Comparison of ENCODE assay signal across 14 cellular contexts in genomic region chr2:32622570-32623310, GRCh38. TPM values are rescaled to one million over a fixed set of nuclear protein-coding genes. Genes with fewer than 3 reads are reported as not detected.
DNase-seq lines count a peak whose midpoint lies in the region; ATAC-seq and TF ChIP-seq lines count a peak whose summit lies in the region.
"Had no signal": no experiment of that assay in that cellular context is flagged by ENCODE, and none has a peak within 500 bp of the region (broad histone marks: within the 10 kb centered on the region; RNA-seq: fewer than 3 reads in every experiment).

No MANE protein-coding gene starts in this region.

- no peaks in the 10 kb centered on the region for H3K36me3 Mint-ChIP-seq in natural killer cell
- no peaks in the 10 kb centered on the region for H3K36me3 Mint-ChIP-seq in natural killer cell treated with Interleukin-12 subunit alpha and Interleukin-12 subunit beta and Interleukin-15 and Interleukin-18, amount 100 ng/mL, for 72 hours
- peaks cover 18% of the 10 kb centered on the region for H3K36me3 Mint-ChIP-seq in mesothelial cell of epicardium

- H3K36me3 ChIP-seq in aorta (ENCODE audit: control insufficient read depth in 1 of 2, insufficient read depth in 2 of 2, low read length in 1 of 2) (peaks cover 0 to 2% of the 10 kb centered on the region in 2 donors), HAP-1 (replicated peaks) (peaks cover 11% of the 10 kb centered on the region)

- DNase-seq in natural killer cell: no peak
- no peak for DNase-seq in natural killer cell treated with Interleukin-12 subunit alpha and Interleukin-12 subunit beta and Interleukin-15 and Interleukin-18, amount 100 ng/mL, for 72 hours (ENCODE audit: low spot score)
- no peak for DNase-seq in dorsolateral prefrontal cortex
- no peak for DNase-seq in mesothelial cell of epicardium (ENCODE audit: low spot score in 2 of 2, unreplicated experiment in 2 of 2)
- no peak for DNase-seq in aorta
- no peak for DNase-seq in HAP-1 (ENCODE audit: low spot score in 2 of 2)
- DNase-seq: activated CD4-positive, alpha-beta T cell treated with anti-CD3 and anti-CD28 coated beads, Interleukin-2, amount 10 ng/mL, durations not matched to agents 7 days and 5 days; activated T-cell treated with anti-CD3 and anti-CD28 coated beads, Interleukin-2, amount 50 U/mL, for 1 hour; NCI-H187; NCI-H446; stimulated activated naive CD8-positive, alpha-beta T cell treated with anti-CD3 and anti-CD28 coated beads, Interleukin-15, amount 100 ng/mL, for 72 hours had no signal

- H3K27ac Mint-ChIP-seq in natural killer cell (peak overlapping the region; percentile 37 to 70), mesothelial cell of epicardium (peak overlapping the region; percentile 48)
- peak overlapping the region in 1 of 2 donors; percentile 32 for H3K27ac Mint-ChIP-seq in natural killer cell treated with Interleukin-12 subunit alpha and Interleukin-12 subunit beta and Interleukin-15 and Interleukin-18, amount 100 ng/mL, for 72 hours
- H3K27ac Mint-ChIP-seq: activated CD4-positive, alpha-beta T cell treated with anti-CD3 and anti-CD28 coated beads, Interleukin-2, amount 10 ng/mL, durations not matched to agents 7 days and 5 days; stimulated activated naive CD8-positive, alpha-beta T cell treated with anti-CD3 and anti-CD28 coated beads, Interleukin-15, amount 100 ng/mL, for 72 hours had no signal

- 2 to 4% methylated on average over 2 of the region's 2 CpGs for WGBS in aorta, 2 donors

- in situ Hi-C loops in HAP-1 (cut with MboI; ENCODE audit: low sequenced_read_pairs): no loop called here

- H3K4me1 ChIP-seq in aorta (ENCODE audit: control insufficient read depth in 1 of 2, insufficient read depth in 2 of 2, low read length in 2 of 2): peaks cover 10 to 14% of the 10 kb centered on the region in 2 donors
- no peaks in the 10 kb centered on the region for H3K4me1 ChIP-seq in HAP-1

- H3K27ac ChIP-seq in dorsolateral prefrontal cortex (peak overlapping the region in 32 of 59 donors; percentile 2 to 69 (median 32)), aorta (ENCODE audit: low read depth in 1 of 2, low read length in 2 of 2) (peak overlapping the region; percentile 63 to 94)
- H3K27ac ChIP-seq: epithelial cell of prostate had no signal

- no peak overlapping the region for H3K4me3 ChIP-seq in dorsolateral prefrontal cortex
- no peak overlapping the region for H3K4me3 ChIP-seq in aorta (ENCODE audit: low read length in 2 of 2)
- no peak overlapping the region for H3K4me3 ChIP-seq in HAP-1

- H3K27me3 ChIP-seq in dorsolateral prefrontal cortex: no peaks in the 10 kb centered on the region
- H3K27me3 ChIP-seq in aorta (ENCODE audit: control insufficient read depth in 1 of 2, insufficient read depth in 2 of 2, low read length in 1 of 2): no peaks in the 10 kb centered on the region
- no peaks in the 10 kb centered on the region for H3K27me3 ChIP-seq in HAP-1 (ENCODE audit: low read depth)

- intact Hi-C loops in natural killer cell (cut with micrococcal nuclease) (no loop called here), dorsolateral prefrontal cortex (cut with DNase I) (no loop called here), aorta (cut with DNase I) (loop anchor here in 1 of 2 donors (10.0 kb wide), 1 partner anchor 92 kb away; no protein-coding TSS in a partner anchor)

- H3K9me3 ChIP-seq in aorta (ENCODE audit: control insufficient read depth, low read length) (no peaks in the 10 kb centered on the region), HAP-1 (no peaks in the 10 kb centered on the region)

- H3K4me3 Mint-ChIP-seq in natural killer cell (no peak overlapping the region), mesothelial cell of epicardium (no peak overlapping the region)
- no peak overlapping the region for H3K4me3 Mint-ChIP-seq in natural killer cell treated with Interleukin-12 subunit alpha and Interleukin-12 subunit beta and Interleukin-15 and Interleukin-18, amount 100 ng/mL, for 72 hours
- H3K4me3 Mint-ChIP-seq: activated CD4-positive, alpha-beta T cell treated with anti-CD3 and anti-CD28 coated beads, Interleukin-2, amount 10 ng/mL, durations not matched to agents 7 days and 5 days; stimulated activated naive CD8-positive, alpha-beta T cell treated with anti-CD3 and anti-CD28 coated beads, Interleukin-15, amount 100 ng/mL, for 72 hours had no signal

- H3K27me3 Mint-ChIP-seq in natural killer cell (ENCODE audit: low read depth in 2 of 2) (no peaks in the 10 kb centered on the region), mesothelial cell of epicardium (ENCODE audit: low read depth) (peaks cover 7% of the 10 kb centered on the region)
- no peaks in the 10 kb centered on the region for H3K27me3 Mint-ChIP-seq in natural killer cell treated with Interleukin-12 subunit alpha and Interleukin-12 subunit beta and Interleukin-15 and Interleukin-18, amount 100 ng/mL, for 72 hours
- H3K27me3 Mint-ChIP-seq: activated CD4-positive, alpha-beta T cell treated with anti-CD3 and anti-CD28 coated beads, Interleukin-2, amount 10 ng/mL, durations not matched to agents 7 days and 5 days; stimulated activated naive CD8-positive, alpha-beta T cell treated with anti-CD3 and anti-CD28 coated beads, Interleukin-15, amount 100 ng/mL, for 72 hours had no signal

- ATAC-seq in natural killer cell: no peak
- ATAC-seq in natural killer cell treated with Interleukin-12 subunit alpha and Interleukin-12 subunit beta and Interleukin-15 and Interleukin-18, amount 100 ng/mL, for 72 hours: no peak
- peak; percentile 74 for ATAC-seq in aorta (ENCODE audit: low FRiP score)
- no peak for ATAC-seq in GM21825 (IDR thresholded peaks at IDR 0.05; ENCODE audit: unreplicated experiment)
- ATAC-seq in GM18520 (IDR thresholded peaks at IDR 0.05; ENCODE audit: unreplicated experiment): no peak
- ATAC-seq: stimulated activated naive CD8-positive, alpha-beta T cell treated with anti-CD3 and anti-CD28 coated beads, Interleukin-15, amount 100 ng/mL, for 72 hours had no signal

- H3K9me3 Mint-ChIP-seq in natural killer cell (no peaks in the 10 kb centered on the region), mesothelial cell of epicardium (no peaks in the 10 kb centered on the region)
- no peaks in the 10 kb centered on the region for H3K9me3 Mint-ChIP-seq in natural killer cell treated with Interleukin-12 subunit alpha and Interleukin-12 subunit beta and Interleukin-15 and Interleukin-18, amount 100 ng/mL, for 72 hours
- H3K9me3 Mint-ChIP-seq: activated CD4-positive, alpha-beta T cell treated with anti-CD3 and anti-CD28 coated beads, Interleukin-2, amount 10 ng/mL, durations not matched to agents 7 days and 5 days; stimulated activated naive CD8-positive, alpha-beta T cell treated with anti-CD3 and anti-CD28 coated beads, Interleukin-15, amount 100 ng/mL, for 72 hours had no signal

- TF ChIP-seq CTCF in natural killer cell (IDR thresholded peaks at IDR 0.05): no peak
- TF ChIP-seq CTCF in dorsolateral prefrontal cortex (IDR thresholded peaks at IDR 0.05 in 54 of 56, conservative IDR thresholded peaks at IDR 0.05 in 2 of 56; ENCODE audit: low read depth in 1 of 56, partially characterized antibody in 56 of 56): no peak
- no peak for TF ChIP-seq CTCF in mesothelial cell of epicardium (IDR thresholded peaks at IDR 0.05; ENCODE audit: unreplicated experiment)

- H3K4me1 Mint-ChIP-seq in natural killer cell: peaks cover 8 to 12% of the 10 kb centered on the region in 2 donors
- peaks cover 7 to 11% of the 10 kb centered on the region in 2 donors for H3K4me1 Mint-ChIP-seq in natural killer cell treated with Interleukin-12 subunit alpha and Interleukin-12 subunit beta and Interleukin-15 and Interleukin-18, amount 100 ng/mL, for 72 hours (ENCODE audit: low read depth in 2 of 2)
- peaks cover 6% of the 10 kb centered on the region for H3K4me1 Mint-ChIP-seq in mesothelial cell of epicardium

RNA-seq across cellular contexts. Expression of gene TTC27, which starts 5.1 kb away (rescaled TPM):
- total RNA-seq in natural killer cell (10 to 100 TPM; 13.7 to 14.6 (median 14.1) TPM), dorsolateral prefrontal cortex (10 to 100 TPM in 95 of 120 experiments, 1 to 10 TPM in 25; 6.3 to 25.6 (median 12.2) TPM), mesothelial cell of epicardium (18.4 TPM in 3 replicates), aorta (10 to 100 TPM; 16.2 to 22.4 TPM)
- total RNA-seq in natural killer cell treated with Interleukin-12 subunit alpha and Interleukin-12 subunit beta and Interleukin-15 and Interleukin-18, amount 100 ng/mL, for 72 hours: 10 to 100 TPM; 21.3 to 43.2 TPM
- polyA plus RNA-seq in aorta: 1 to 10 TPM; 5.0 to 9.9 TPM
